In genomic region chr18:596288-596881, GRCh38 we compare ENCODE assay signal across 8 cellular contexts. TPM values are rescaled to one million over a fixed set of nuclear protein-coding genes. Genes with fewer than 3 reads are reported as not detected.
DNase-seq lines count a peak whose midpoint lies in the region; ATAC-seq, FAIRE-seq and TF ChIP-seq lines count a peak whose summit lies in the region.

No MANE protein-coding gene starts in this region.

- DNase-seq in CD14-positive monocyte (ENCODE audit: low spot score) (no peak), GM12892 (ENCODE audit: insufficient read length) (peak; percentile 21), NCI-H774 (lab: John Stamatoyannopoulos, UW) (peak; percentile 65), trophoblast cell (peak; percentile 51 to 70), foreskin fibroblast (no peak)
- no peak for DNase-seq in activated CD4-positive, alpha-beta memory T cell treated with anti-CD3 and anti-CD28 coated beads for 36 hours

- H3K23ac ChIP-seq in trophoblast cell (ENCODE audit: low read length): no peak overlapping the region

- H3K4me1 ChIP-seq in duodenal mucosa (ENCODE audit: control insufficient read depth in 1 of 2, insufficient read depth in 2 of 2, low read length in 2 of 2) (peaks cover 0 to 4% of the 10 kb centered on the region in 2 donors), trophoblast cell (ENCODE audit: control insufficient read depth in 1 of 2, insufficient read depth in 2 of 2, low read length in 2 of 2) (peaks cover 6 to 7% of the 10 kb centered on the region in 2 experiments)

- no peak overlapping the region for H4K91ac ChIP-seq in trophoblast cell (ENCODE audit: low read depth, low read length)

- no peak overlapping the region for H3K4ac ChIP-seq in trophoblast cell (ENCODE audit: low read depth, low read length)

- ATAC-seq in HG02981 (IDR thresholded peaks at IDR 0.05; ENCODE audit: unreplicated experiment): peak; percentile 56

- H3K79me1 ChIP-seq in trophoblast cell (ENCODE audit: low read length): no peaks in the 10 kb centered on the region

- no peak overlapping the region for H2AK5ac ChIP-seq in trophoblast cell (ENCODE audit: low read length)

- peak overlapping the region; percentile 28 to 57 for H3K4me3 ChIP-seq in duodenal mucosa (ENCODE audit: low read depth in 1 of 2, low read length in 2 of 2)
- no peak overlapping the region for H3K4me3 ChIP-seq in trophoblast cell (ENCODE audit: low read depth, low read length)
- H3K4me3 ChIP-seq in foreskin fibroblast (ENCODE audit: low read depth in 1 of 2, low read length in 2 of 2): no peak overlapping the region

- intact Hi-C loops in CD14-positive monocyte (cut with micrococcal nuclease): no loop called here
- intact Hi-C loops in activated CD4-positive, alpha-beta memory T cell treated with anti-CD3 and anti-CD28 coated beads for 36 hours (cut with micrococcal nuclease): loop anchor here (5.0 to 10.0 kb wide), 2 partner anchors 61 to 118 kb away; partner anchors contain the start of genes ENOSF1 and TYMS

- POLR2A ChIA-PET in activated CD4-positive, alpha-beta memory T cell treated with anti-CD3 and anti-CD28 coated beads for 36 hours (lab: Charles Lee): no interaction called here

- H2BK120ac ChIP-seq in trophoblast cell (ENCODE audit: insufficient read depth, low read length, poor library complexity): no peak overlapping the region

- no peak overlapping the region for H2BK5ac ChIP-seq in trophoblast cell (ENCODE audit: low read depth, low read length, poor library complexity)

- peaks cover 21 to 35% (median 22%) of the 10 kb centered on the region in 3 donors for H3K27me3 Mint-ChIP-seq in CD14-positive monocyte (ENCODE audit: low read depth in 3 of 3)
- H3K27me3 Mint-ChIP-seq in activated CD4-positive, alpha-beta memory T cell treated with anti-CD3 and anti-CD28 coated beads for 36 hours: peaks cover 18% of the 10 kb centered on the region

- H3K36me3 Mint-ChIP-seq in CD14-positive monocyte: no peaks in the 10 kb centered on the region
- no peaks in the 10 kb centered on the region for H3K36me3 Mint-ChIP-seq in activated CD4-positive, alpha-beta memory T cell treated with anti-CD3 and anti-CD28 coated beads for 36 hours

- WGBS in trophoblast cell (ENCODE audit: extremely low coverage, insufficient coverage, insufficient read length): no CpG with 5 or more reads among the region's 24 CpGs

- H3K79me2 ChIP-seq in trophoblast cell (ENCODE audit: control insufficient read depth, insufficient read depth, low read length, poor library complexity): no peaks in the 10 kb centered on the region

- CTCF ChIA-PET in activated CD4-positive, alpha-beta memory T cell treated with anti-CD3 and anti-CD28 coated beads for 36 hours (lab: Charles Lee): interaction anchor here (0.6 to 1.0 kb wide), 2 partner anchors 35 to 190 kb away, joined by 3 read pairs; no protein-coding TSS in a partner anchor

- no peak for TF ChIP-seq POLR2A in GM12892 (IDR thresholded peaks at IDR 0.05; ENCODE audit: low read depth, low read length)

- peak overlapping the region; percentile 38 for H3K4me2 ChIP-seq in trophoblast cell (ENCODE audit: low read length)

- TF ChIP-seq CTCF in CD14-positive monocyte (IDR thresholded peaks at IDR 0.05): no peak
- TF ChIP-seq CTCF in foreskin fibroblast (IDR thresholded peaks at IDR 0.05; ENCODE audit: low read depth, low read length): no peak

- H3K4me3 Mint-ChIP-seq in CD14-positive monocyte: peak overlapping the region in 1 of 2 donors; percentile 60
- H3K4me3 Mint-ChIP-seq in activated CD4-positive, alpha-beta memory T cell treated with anti-CD3 and anti-CD28 coated beads for 36 hours: no peak overlapping the region

- peak overlapping the region; percentile 10 for H4K12ac ChIP-seq in trophoblast cell (ENCODE audit: low read depth, low read length)

- H3K27ac ChIP-seq in duodenal mucosa (ENCODE audit: low read depth, low read length) (no peak overlapping the region), trophoblast cell (ENCODE audit: low read depth, low read length) (no peak overlapping the region)

- H3K9me3 Mint-ChIP-seq in CD14-positive monocyte: peaks cover 0 to 6% (median 2%) of the 10 kb centered on the region in 7 donors
- H3K9me3 Mint-ChIP-seq in activated CD4-positive, alpha-beta memory T cell treated with anti-CD3 and anti-CD28 coated beads for 36 hours: no peaks in the 10 kb centered on the region

- no peak for FAIRE-seq in GM12892 (lab: Jason Lieb, UNC)

- H2AFZ ChIP-seq in trophoblast cell (ENCODE audit: insufficient read depth, low read length, poor library complexity): no peak overlapping the region

- no peak overlapping the region for H3K14ac ChIP-seq in trophoblast cell (ENCODE audit: low read length)

- peaks cover 6% of the 10 kb centered on the region for H3K4me1 Mint-ChIP-seq in CD14-positive monocyte
- peaks cover 5% of the 10 kb centered on the region for H3K4me1 Mint-ChIP-seq in activated CD4-positive, alpha-beta memory T cell treated with anti-CD3 and anti-CD28 coated beads for 36 hours (ENCODE audit: low read depth)

- H3K9me3 ChIP-seq in duodenal mucosa (ENCODE audit: control insufficient read depth in 1 of 2, low read length in 2 of 2) (no peaks in the 10 kb centered on the region), trophoblast cell (ENCODE audit: insufficient read depth, low read depth, low read length) (no peaks in the 10 kb centered on the region)

- H3K18ac ChIP-seq in trophoblast cell (ENCODE audit: low read length): no peak overlapping the region

- H3K9ac ChIP-seq in duodenal mucosa (ENCODE audit: low read depth in 1 of 2, low read length in 2 of 2) (no peak overlapping the region), trophoblast cell (ENCODE audit: low read length) (no peak overlapping the region)

- peak overlapping the region; percentile 6 for H4K8ac ChIP-seq in trophoblast cell (ENCODE audit: low read depth, low read length)

- H3K27ac Mint-ChIP-seq in CD14-positive monocyte: peak overlapping the region in 4 of 7 donors; percentile 6 to 74 (median 57)
- H3K27ac Mint-ChIP-seq in activated CD4-positive, alpha-beta memory T cell treated with anti-CD3 and anti-CD28 coated beads for 36 hours: no peak overlapping the region

- no peak overlapping the region for H2BK12ac ChIP-seq in trophoblast cell (ENCODE audit: low read length)

- H3K36me3 ChIP-seq in duodenal mucosa (ENCODE audit: control insufficient read depth in 1 of 2, insufficient read depth in 2 of 2, low read length in 2 of 2): no peaks in the 10 kb centered on the region
- H3K36me3 ChIP-seq in trophoblast cell (ENCODE audit: control insufficient read depth in 1 of 2, insufficient read depth in 2 of 2, low read length in 2 of 2): no peaks in the 10 kb centered on the region

- H3K27me3 ChIP-seq in duodenal mucosa (ENCODE audit: control insufficient read depth in 1 of 2, insufficient read depth in 2 of 2, low read length in 2 of 2) (peaks cover 4% of the 10 kb centered on the region in 2 donors), trophoblast cell (ENCODE audit: insufficient read depth, low read length) (no peaks in the 10 kb centered on the region)

RNA-seq across cellular contexts. Expression of gene CLUL1, which starts 0.4 kb away (rescaled TPM):
- not detected for polyA plus RNA-seq in CD14-positive monocyte
- not detected for polyA plus RNA-seq in GM12892 (2012; ENCODE audit: missing spikeins)
- polyA plus RNA-seq in trophoblast cell (2013): 0.39 and 0.49 TPM in 2 replicates
- total RNA-seq in activated CD4-positive, alpha-beta memory T cell treated with anti-CD3 and anti-CD28 coated beads for 36 hours: not detected

RNA-seq across cellular contexts. Expression of gene CETN1, which starts 16.2 kb away (rescaled TPM):
- polyA plus RNA-seq in CD14-positive monocyte: not detected
- polyA plus RNA-seq in GM12892 (2012; ENCODE audit: missing spikeins): not detected
- polyA plus RNA-seq in trophoblast cell (2013): not detected in 2 replicates
- total RNA-seq in activated CD4-positive, alpha-beta memory T cell treated with anti-CD3 and anti-CD28 coated beads for 36 hours: not detected

Comparison
In these comparisons a context has a peak if more than half of its experiments do, and no peak if none do; other contexts are left out.
1. DNase-seq: peak in GM12892 (single experiment), NCI-H774 (single experiment) and trophoblast cell (2 of 2); none in CD14-positive monocyte (single experiment), activated CD4-positive, alpha-beta memory T cell treated with anti-CD3 and anti-CD28 coated beads for 36 hours (single experiment) and foreskin fibroblast (0 of 2).
2. H3K4me3 ChIP-seq: peak in duodenal mucosa (2 of 2); none in trophoblast cell (single experiment) and foreskin fibroblast (0 of 2).